ENCODE assay signal across 9 cellular contexts in the genomic region with DNA sequence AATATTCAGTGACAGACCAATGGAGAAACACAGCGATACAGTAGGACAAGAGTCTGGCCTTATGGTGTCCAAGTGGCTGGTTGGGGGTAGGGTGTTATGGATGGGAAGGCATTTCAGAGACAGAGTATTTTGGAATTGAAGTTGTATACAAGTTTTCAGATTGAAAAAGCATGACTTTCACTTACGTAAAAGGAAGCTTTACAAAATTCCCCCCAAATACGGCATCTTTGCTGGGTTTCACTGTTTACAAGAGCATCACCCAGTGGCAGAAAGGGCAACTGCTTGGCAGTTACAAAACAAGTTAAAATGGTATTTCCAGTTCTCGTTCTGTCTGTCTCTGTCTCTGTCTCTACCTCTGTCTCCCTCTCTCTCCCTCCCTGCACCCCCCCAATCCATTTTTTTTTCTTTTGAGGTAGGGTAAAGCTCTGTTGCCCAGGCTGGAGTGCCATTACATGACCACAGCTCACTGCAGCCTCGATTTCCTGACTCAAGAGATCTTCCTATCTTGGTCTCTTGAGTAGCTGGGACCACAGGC.
DNase-seq lines count a peak whose midpoint lies in the region; ATAC-seq and TF ChIP-seq lines count a peak whose summit lies in the region.
"Had no signal": no experiment of that assay in that cellular context is flagged by ENCODE, and none has a peak within 500 bp of the region (broad histone marks: within the 10 kb centered on the region; RNA-seq: fewer than 3 reads in every experiment).

No MANE protein-coding gene starts in this region.

- H3K4me1 Mint-ChIP-seq in activated CD4-positive, alpha-beta T cell treated with anti-CD3 and anti-CD28 coated beads for 36 hours = peaks cover 42% of the 10 kb centered on the region

- no peak overlapping the region for H4K8ac ChIP-seq in IMR-90 (ENCODE audit: low read depth in 2 of 2, low read length in 2 of 2)

- H4K5ac ChIP-seq in IMR-90 (ENCODE audit: low read depth, low read length) = no peak overlapping the region

- TF ChIP-seq POLR2A in IMR-90 (IDR thresholded peaks at IDR 0.05; ENCODE audit: low read depth, low read length) = no peak
- TF ChIP-seq POLR2A in transverse colon (IDR thresholded peaks at IDR 0.05) = no peak

- no peak overlapping the region for H3K23ac ChIP-seq in IMR-90 (ENCODE audit: low read depth, low read length)

- H3K79me1 ChIP-seq in IMR-90 (ENCODE audit: low read depth in 1 of 2, low read length in 2 of 2) = no peaks in the 10 kb centered on the region

- no peak overlapping the region for H2AFZ ChIP-seq in IMR-90 (replicated peaks; ENCODE audit: low read length, poor library complexity)

- dilution Hi-C loops in IMR-90 (cut with HindIII; ENCODE audit: low sequenced_read_pairs, unreplicated experiment) = no loop called here

- no peak overlapping the region for H2BK120ac ChIP-seq in IMR-90 (ENCODE audit: low read depth, low read length)

- BruUV-seq in IMR-90 (replicated peaks; lab: Mats Ljungman, UMichigan) = no TSS peak

- H4K20me1 ChIP-seq in IMR-90 (ENCODE audit: insufficient read depth, low read length) = no peaks in the 10 kb centered on the region

- peak; percentile 57 for ATAC-seq in activated CD4-positive, alpha-beta T cell treated with anti-CD3 and anti-CD28 coated beads for 36 hours
- ATAC-seq in GM21515 (IDR thresholded peaks at IDR 0.05; ENCODE audit: unreplicated experiment) (peak; percentile 45), IMR-90 (ENCODE audit: low read depth) (peak; percentile 81)

- H3K14ac ChIP-seq in IMR-90 (replicated peaks; ENCODE audit: low read depth, low read length) = no peak overlapping the region

- intact Hi-C loops in activated CD4-positive, alpha-beta T cell treated with anti-CD3 and anti-CD28 coated beads for 36 hours (cut with DNase I, micrococcal nuclease) = loop anchor here (2.0 to 5.0 kb wide), 9 partner anchors 29 to 400 kb away; a partner anchor contains a TSS
- intact Hi-C loops in IMR-90 (cut with micrococcal nuclease) = no loop called here
- intact Hi-C loops in transverse colon (cut with DNase I; ENCODE audit: low total_unique reads) = no loop called here

- no peak overlapping the region for H3K4ac ChIP-seq in IMR-90 (ENCODE audit: low read depth, low read length)

- no peaks in the 10 kb centered on the region for H3K9me3 Mint-ChIP-seq in activated CD4-positive, alpha-beta T cell treated with anti-CD3 and anti-CD28 coated beads for 36 hours (ENCODE audit: low read depth)

- CTCF ChIA-PET in activated CD4-positive, alpha-beta T cell treated with anti-CD3 and anti-CD28 coated beads for 36 hours (lab: Charles Lee) = interaction anchor here (0.8 to 1.9 kb wide), 6 partner anchors 27 to 303 kb away, joined by 3 to 6 read pairs (median 4); no protein-coding TSS in a partner anchor
- CTCF ChIA-PET in IMR-90 (lab: Yijun Ruan, JAX) = interaction anchor here (0.5 to 1.9 kb wide), 3 partner anchors 8 to 660 kb away, joined by 3 to 6 read pairs (median 3); no protein-coding TSS in a partner anchor

- no peak overlapping the region for H3K4me2 ChIP-seq in IMR-90 (ENCODE audit: low read depth, low read length)

- TF ChIP-seq CTCF in IMR-90 (conservative IDR thresholded peaks at IDR 0.05; ENCODE audit: low read depth, low read length) = peak; percentile 59
- peak; percentile 92 for TF ChIP-seq CTCF in WERI-Rb-1 (IDR thresholded peaks at IDR 0.05; ENCODE audit: low read depth, low read length)
- TF ChIP-seq CTCF in right atrium auricular region (IDR thresholded peaks at IDR 0.05) = peak; percentile 53 to 64
- TF ChIP-seq CTCF in transverse colon (IDR thresholded peaks at IDR 0.05) = peak in 4 of 5 experiments; percentile 10 to 46 (median 33)

- H3K9ac ChIP-seq in IMR-90 (ENCODE audit: low read depth, low read length) = no peak overlapping the region

- whole genome bisulfite sequencing in IMR-90 (ENCODE audit: extremely low coverage in 2 of 2, insufficient read length in 1 of 2), 2 experiments = no CpG with 5 or more reads among the region's 5 CpGs
- WGBS in transverse colon (ENCODE audit: low coverage in 1 of 2), 2 donors = 55 to 59% methylated on average over 4 to 5 of the region's 5 CpGs

- H2BK20ac ChIP-seq in IMR-90 (ENCODE audit: low read depth, low read length) = no peak overlapping the region

- H3K9me1 ChIP-seq in IMR-90 (ENCODE audit: insufficient read depth, low read length) = no peaks in the 10 kb centered on the region

- H3K36me3 ChIP-seq in IMR-90 (ENCODE audit: control insufficient read depth, insufficient read depth, low read length) (no peaks in the 10 kb centered on the region), WERI-Rb-1 (no peaks in the 10 kb centered on the region), right atrium auricular region (peaks cover 12% of the 10 kb centered on the region), transverse colon (no peaks in the 10 kb centered on the region)

- H2BK5ac ChIP-seq in IMR-90 (ENCODE audit: low read depth, low read length, poor library complexity, severe bottlenecking) = no peak overlapping the region

- peaks cover 17% of the 10 kb centered on the region for H3K27me3 Mint-ChIP-seq in activated CD4-positive, alpha-beta T cell treated with anti-CD3 and anti-CD28 coated beads for 36 hours

- no peak for TF ChIP-seq EP300 in transverse colon (IDR thresholded peaks at IDR 0.05; ENCODE audit: low read depth)

- no peak overlapping the region for H3K18ac ChIP-seq in IMR-90 (ENCODE audit: low read depth, low read length)

- H3K4me3 ChIP-seq in IMR-90 (ENCODE audit: insufficient read depth, low read depth, low read length) (no peak overlapping the region), WERI-Rb-1 (ENCODE audit: low read depth, low read length) (no peak overlapping the region), right atrium auricular region (no peak overlapping the region), transverse colon (no peak overlapping the region)

- DNase-seq in activated CD4-positive, alpha-beta T cell treated with anti-CD3 and anti-CD28 coated beads for 36 hours = peak; percentile 66
- no peak for DNase-seq in activated CD4-positive, alpha-beta T cell treated with anti-CD3 and anti-CD28 coated beads for 4 hours
- DNase-seq in IMR-90 (peak; percentile 50), WERI-Rb-1 (peak; percentile 46), right atrium auricular region (ENCODE audit: low spot score) (no peak), transverse colon (no peak), OCI-M2 (lab: John Stamatoyannopoulos, UW; ENCODE audit: unreplicated experiment) (no peak)

- no peaks in the 10 kb centered on the region for H3K4me1 ChIP-seq in IMR-90 (ENCODE audit: control insufficient read depth, insufficient read depth, low read length)
- no peaks in the 10 kb centered on the region for H3K4me1 ChIP-seq in right atrium auricular region
- H3K4me1 ChIP-seq in transverse colon = peaks cover 0 to 6% (median 2%) of the 10 kb centered on the region in 4 donors

- POLR2A ChIA-PET in activated CD4-positive, alpha-beta T cell treated with anti-CD3 and anti-CD28 coated beads for 36 hours (lab: Charles Lee) = no interaction called here
- POLR2A ChIA-PET in IMR-90 (lab: Charles Lee; ENCODE audit: unreplicated experiment) = no interaction called here

- H2AK9ac ChIP-seq in IMR-90 (replicated peaks; ENCODE audit: low read depth, low read length, poor library complexity) = no peak overlapping the region

- H4K91ac ChIP-seq in IMR-90 (ENCODE audit: insufficient read depth, low read depth, low read length) = no peak overlapping the region

- no peak overlapping the region for H2BK15ac ChIP-seq in IMR-90 (ENCODE audit: low read depth, low read length)

- H3K27ac ChIP-seq in IMR-90 (ENCODE audit: insufficient read depth, low read length) (no peak overlapping the region), WERI-Rb-1 (no peak overlapping the region), right atrium auricular region (no peak overlapping the region), transverse colon (no peak overlapping the region)
- H3K27ac ChIP-seq: epithelial cell of prostate had no signal

- no peak overlapping the region for H3K56ac ChIP-seq in IMR-90 (ENCODE audit: extremely low read depth, insufficient read depth, low read length)

- H3K27ac Mint-ChIP-seq in activated CD4-positive, alpha-beta T cell treated with anti-CD3 and anti-CD28 coated beads for 36 hours = peak overlapping the region; percentile 67

- H3K9me3 ChIP-seq in IMR-90 (ENCODE audit: control insufficient read depth, insufficient read depth, low read length) (no peaks in the 10 kb centered on the region), WERI-Rb-1 (ENCODE audit: severe bottlenecking) (no peaks in the 10 kb centered on the region), right atrium auricular region (no peaks in the 10 kb centered on the region), transverse colon (no peaks in the 10 kb centered on the region)

- no peaks in the 10 kb centered on the region for H3K36me3 Mint-ChIP-seq in activated CD4-positive, alpha-beta T cell treated with anti-CD3 and anti-CD28 coated beads for 36 hours (ENCODE audit: low read depth)

- no peak overlapping the region for H2AK5ac ChIP-seq in IMR-90 (ENCODE audit: low read depth, low read length)

- in situ Hi-C loops in IMR-90 (cut with MboI; ENCODE audit: low sequenced_read_pairs) (no loop called here), transverse colon (cut with MboI; ENCODE audit: low pct_ligation_motif_present in 1 of 4, low pct_unique_long_range_greater_than_20kb in 1 of 4, low sequenced_read_pairs in 3 of 4) (no loop called here)

- H3K27me3 ChIP-seq in IMR-90 (ENCODE audit: control insufficient read depth, insufficient read depth, low read length) (no peaks in the 10 kb centered on the region), WERI-Rb-1 (ENCODE audit: insufficient read depth, low read depth, severe bottlenecking) (no peaks in the 10 kb centered on the region), right atrium auricular region (no peaks in the 10 kb centered on the region), transverse colon (no peaks in the 10 kb centered on the region)

- H3K4me3 Mint-ChIP-seq in activated CD4-positive, alpha-beta T cell treated with anti-CD3 and anti-CD28 coated beads for 36 hours = no peak overlapping the region

- peak; percentile 48; the same call in 1 of the 2 replicates for TF ChIP-seq RAD21 in IMR-90 (IDR thresholded peaks at IDR 0.05; ENCODE audit: low read length)

TF ChIP-seq in IMR-90, 13 proteins besides CTCF, POLR2A, EP300 and RAD21:
- TF ChIP-seq SMC3 (IDR thresholded peaks at IDR 0.05; ENCODE audit: low read depth, low read length) (peak; percentile 20; the same call in 1 of the 2 replicates), MXI1 (IDR thresholded peaks at IDR 0.05; ENCODE audit: borderline replicate concordance, low read depth, low read length) (no peak), CHD1 (IDR thresholded peaks at IDR 0.05; ENCODE audit: low read depth, low read length) (no peak)
- TF ChIP-seq, protein P1, sequence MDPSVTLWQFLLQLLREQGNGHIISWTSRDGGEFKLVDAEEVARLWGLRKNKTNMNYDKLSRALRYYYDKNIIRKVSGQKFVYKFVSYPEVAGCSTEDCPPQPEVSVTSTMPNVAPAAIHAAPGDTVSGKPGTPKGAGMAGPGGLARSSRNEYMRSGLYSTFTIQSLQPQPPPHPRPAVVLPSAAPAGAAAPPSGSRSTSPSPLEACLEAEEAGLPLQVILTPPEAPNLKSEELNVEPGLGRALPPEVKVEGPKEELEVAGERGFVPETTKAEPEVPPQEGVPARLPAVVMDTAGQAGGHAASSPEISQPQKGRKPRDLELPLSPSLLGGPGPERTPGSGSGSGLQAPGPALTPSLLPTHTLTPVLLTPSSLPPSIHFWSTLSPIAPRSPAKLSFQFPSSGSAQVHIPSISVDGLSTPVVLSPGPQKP (IDR thresholded peaks at IDR 0.05; ENCODE audit: borderline replicate concordance, low read depth, low read length) = no peak

Comparison
In these comparisons a context has a peak if more than half of its experiments do, and no peak if none do; other contexts are left out.
1. DNase-seq: peak in activated CD4-positive, alpha-beta T cell treated with anti-CD3 and anti-CD28 coated beads for 36 hours (single experiment), IMR-90 (single experiment) and WERI-Rb-1 (single experiment); none in activated CD4-positive, alpha-beta T cell treated with anti-CD3 and anti-CD28 coated beads for 4 hours (0 of 2), right atrium auricular region (single experiment), transverse colon (single experiment) and OCI-M2 (single experiment).
2. CTCF ChIP-seq: peak in every context shown above with its lines; median percentile 92 in WERI-Rb-1; 59 in IMR-90; 58 in right atrium auricular region; 33 in transverse colon.
3. intact Hi-C loops: an anchor here in activated CD4-positive, alpha-beta T cell treated with anti-CD3 and anti-CD28 coated beads for 36 hours (2.0 to 5.0 kb wide); none called in IMR-90 and transverse colon.
4. Peak in every context shown above with its lines, with median percentiles within 50 percentile points of each other: ATAC-seq.